1 cellular context compared by ENCODE assay signal in the genomic region with DNA sequence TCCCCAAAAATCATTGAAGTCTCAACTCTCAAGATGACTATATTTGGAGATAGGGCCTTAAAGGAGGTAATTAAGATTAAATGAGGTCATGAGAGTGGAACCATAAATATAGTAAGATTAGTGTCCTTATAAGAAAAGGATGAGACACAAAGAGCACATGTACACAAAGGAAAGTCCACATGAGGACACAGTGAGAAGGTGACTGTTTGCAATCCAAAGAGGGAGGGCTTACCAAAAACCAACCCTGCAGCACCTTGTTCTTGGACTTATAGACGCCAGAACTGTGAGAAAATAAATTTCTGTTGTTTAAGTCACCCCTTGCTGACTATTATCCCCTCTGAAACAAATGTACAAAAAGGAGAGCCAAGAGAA.
TF ChIP-seq lines count a peak whose summit lies in the region.

No MANE protein-coding gene starts in this region.

TF ChIP-seq in GM12878, 131 proteins besides CTCF, POLR2A, EP300 and RAD21:
- TF ChIP-seq, protein P1, sequence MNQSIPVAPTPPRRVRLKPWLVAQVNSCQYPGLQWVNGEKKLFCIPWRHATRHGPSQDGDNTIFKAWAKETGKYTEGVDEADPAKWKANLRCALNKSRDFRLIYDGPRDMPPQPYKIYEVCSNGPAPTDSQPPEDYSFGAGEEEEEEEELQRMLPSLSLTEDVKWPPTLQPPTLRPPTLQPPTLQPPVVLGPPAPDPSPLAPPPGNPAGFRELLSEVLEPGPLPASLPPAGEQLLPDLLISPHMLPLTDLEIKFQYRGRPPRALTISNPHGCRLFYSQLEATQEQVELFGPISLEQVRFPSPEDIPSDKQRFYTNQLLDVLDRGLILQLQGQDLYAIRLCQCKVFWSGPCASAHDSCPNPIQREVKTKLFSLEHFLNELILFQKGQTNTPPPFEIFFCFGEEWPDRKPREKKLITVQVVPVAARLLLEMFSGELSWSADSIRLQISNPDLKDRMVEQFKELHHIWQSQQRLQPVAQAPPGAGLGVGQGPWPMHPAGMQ (IDR thresholded peaks at IDR 0.05; ENCODE audit: borderline replicate concordance): no peak
- TF ChIP-seq, protein P2, sequence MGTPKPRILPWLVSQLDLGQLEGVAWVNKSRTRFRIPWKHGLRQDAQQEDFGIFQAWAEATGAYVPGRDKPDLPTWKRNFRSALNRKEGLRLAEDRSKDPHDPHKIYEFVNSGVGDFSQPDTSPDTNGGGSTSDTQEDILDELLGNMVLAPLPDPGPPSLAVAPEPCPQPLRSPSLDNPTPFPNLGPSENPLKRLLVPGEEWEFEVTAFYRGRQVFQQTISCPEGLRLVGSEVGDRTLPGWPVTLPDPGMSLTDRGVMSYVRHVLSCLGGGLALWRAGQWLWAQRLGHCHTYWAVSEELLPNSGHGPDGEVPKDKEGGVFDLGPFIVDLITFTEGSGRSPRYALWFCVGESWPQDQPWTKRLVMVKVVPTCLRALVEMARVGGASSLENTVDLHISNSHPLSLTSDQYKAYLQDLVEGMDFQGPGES (IDR thresholded peaks at IDR 0.05): no peak
- TF ChIP-seq PAX8 (IDR thresholded peaks at IDR 0.05): no peak
- TF ChIP-seq, protein P3, sequence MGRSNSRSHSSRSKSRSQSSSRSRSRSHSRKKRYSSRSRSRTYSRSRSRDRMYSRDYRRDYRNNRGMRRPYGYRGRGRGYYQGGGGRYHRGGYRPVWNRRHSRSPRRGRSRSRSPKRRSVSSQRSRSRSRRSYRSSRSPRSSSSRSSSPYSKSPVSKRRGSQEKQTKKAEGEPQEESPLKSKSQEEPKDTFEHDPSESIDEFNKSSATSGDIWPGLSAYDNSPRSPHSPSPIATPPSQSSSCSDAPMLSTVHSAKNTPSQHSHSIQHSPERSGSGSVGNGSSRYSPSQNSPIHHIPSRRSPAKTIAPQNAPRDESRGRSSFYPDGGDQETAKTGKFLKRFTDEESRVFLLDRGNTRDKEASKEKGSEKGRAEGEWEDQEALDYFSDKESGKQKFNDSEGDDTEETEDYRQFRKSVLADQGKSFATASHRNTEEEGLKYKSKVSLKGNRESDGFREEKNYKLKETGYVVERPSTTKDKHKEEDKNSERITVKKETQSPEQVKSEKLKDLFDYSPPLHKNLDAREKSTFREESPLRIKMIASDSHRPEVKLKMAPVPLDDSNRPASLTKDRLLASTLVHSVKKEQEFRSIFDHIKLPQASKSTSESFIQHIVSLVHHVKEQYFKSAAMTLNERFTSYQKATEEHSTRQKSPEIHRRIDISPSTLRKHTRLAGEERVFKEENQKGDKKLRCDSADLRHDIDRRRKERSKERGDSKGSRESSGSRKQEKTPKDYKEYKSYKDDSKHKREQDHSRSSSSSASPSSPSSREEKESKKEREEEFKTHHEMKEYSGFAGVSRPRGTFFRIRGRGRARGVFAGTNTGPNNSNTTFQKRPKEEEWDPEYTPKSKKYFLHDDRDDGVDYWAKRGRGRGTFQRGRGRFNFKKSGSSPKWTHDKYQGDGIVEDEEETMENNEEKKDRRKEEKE (IDR thresholded peaks at IDR 0.05): no peak
- TF ChIP-seq RAD51 (IDR thresholded peaks at IDR 0.05): no peak
- TF ChIP-seq, protein P4, sequence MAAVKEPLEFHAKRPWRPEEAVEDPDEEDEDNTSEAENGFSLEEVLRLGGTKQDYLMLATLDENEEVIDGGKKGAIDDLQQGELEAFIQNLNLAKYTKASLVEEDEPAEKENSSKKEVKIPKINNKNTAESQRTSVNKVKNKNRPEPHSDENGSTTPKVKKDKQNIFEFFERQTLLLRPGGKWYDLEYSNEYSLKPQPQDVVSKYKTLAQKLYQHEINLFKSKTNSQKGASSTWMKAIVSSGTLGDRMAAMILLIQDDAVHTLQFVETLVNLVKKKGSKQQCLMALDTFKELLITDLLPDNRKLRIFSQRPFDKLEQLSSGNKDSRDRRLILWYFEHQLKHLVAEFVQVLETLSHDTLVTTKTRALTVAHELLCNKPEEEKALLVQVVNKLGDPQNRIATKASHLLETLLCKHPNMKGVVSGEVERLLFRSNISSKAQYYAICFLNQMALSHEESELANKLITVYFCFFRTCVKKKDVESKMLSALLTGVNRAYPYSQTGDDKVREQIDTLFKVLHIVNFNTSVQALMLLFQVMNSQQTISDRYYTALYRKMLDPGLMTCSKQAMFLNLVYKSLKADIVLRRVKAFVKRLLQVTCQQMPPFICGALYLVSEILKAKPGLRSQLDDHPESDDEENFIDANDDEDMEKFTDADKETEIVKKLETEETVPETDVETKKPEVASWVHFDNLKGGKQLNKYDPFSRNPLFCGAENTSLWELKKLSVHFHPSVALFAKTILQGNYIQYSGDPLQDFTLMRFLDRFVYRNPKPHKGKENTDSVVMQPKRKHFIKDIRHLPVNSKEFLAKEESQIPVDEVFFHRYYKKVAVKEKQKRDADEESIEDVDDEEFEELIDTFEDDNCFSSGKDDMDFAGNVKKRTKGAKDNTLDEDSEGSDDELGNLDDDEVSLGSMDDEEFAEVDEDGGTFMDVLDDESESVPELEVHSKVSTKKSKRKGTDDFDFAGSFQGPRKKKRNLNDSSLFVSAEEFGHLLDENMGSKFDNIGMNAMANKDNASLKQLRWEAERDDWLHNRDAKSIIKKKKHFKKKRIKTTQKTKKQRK (IDR thresholded peaks at IDR 0.05; ENCODE audit: low read depth, low read length): no peak
- TF ChIP-seq POU2F2 (IDR thresholded peaks at IDR 0.05; ENCODE audit: borderline replicate concordance, low read depth, low read length): no peak
- TF ChIP-seq CHD1 (IDR thresholded peaks at IDR 0.05; ENCODE audit: low read depth, low read length): no peak
- TF ChIP-seq SP1 (IDR thresholded peaks at IDR 0.05; ENCODE audit: low read depth, low read length): no peak
- no peak for TF ChIP-seq TCF3 (IDR thresholded peaks at IDR 0.05; ENCODE audit: borderline replicate concordance, insufficient read depth, low read depth, low read length)
- TF ChIP-seq PKNOX1 (IDR thresholded peaks at IDR 0.05): no peak
- TF ChIP-seq ZZZ3 (IDR thresholded peaks at IDR 0.05; ENCODE audit: control insufficient read depth, insufficient read length, low read depth): no peak
- no peak for TF ChIP-seq MAX (IDR thresholded peaks at IDR 0.05; ENCODE audit: low read depth, low read length)
- no peak for TF ChIP-seq RFX5 (IDR thresholded peaks at IDR 0.05; ENCODE audit: low read depth, low read length)
- TF ChIP-seq MYB (IDR thresholded peaks at IDR 0.05; ENCODE audit: borderline replicate concordance, low read depth, low read length): no peak
- no peak for TF ChIP-seq BRCA1 (IDR thresholded peaks at IDR 0.05; ENCODE audit: low read depth, low read length)
- TF ChIP-seq KLF5 (IDR thresholded peaks at IDR 0.05; ENCODE audit: partially characterized antibody): no peak
- TF ChIP-seq RB1 (IDR thresholded peaks at IDR 0.05; ENCODE audit: borderline replicate concordance): no peak
- no peak for TF ChIP-seq LARP7 (IDR thresholded peaks at IDR 0.05)
TF ChIP-seq in GM12878: peak in this region for 0.
